29 cellular contexts compared by ENCODE assay signal in the genomic region with DNA sequence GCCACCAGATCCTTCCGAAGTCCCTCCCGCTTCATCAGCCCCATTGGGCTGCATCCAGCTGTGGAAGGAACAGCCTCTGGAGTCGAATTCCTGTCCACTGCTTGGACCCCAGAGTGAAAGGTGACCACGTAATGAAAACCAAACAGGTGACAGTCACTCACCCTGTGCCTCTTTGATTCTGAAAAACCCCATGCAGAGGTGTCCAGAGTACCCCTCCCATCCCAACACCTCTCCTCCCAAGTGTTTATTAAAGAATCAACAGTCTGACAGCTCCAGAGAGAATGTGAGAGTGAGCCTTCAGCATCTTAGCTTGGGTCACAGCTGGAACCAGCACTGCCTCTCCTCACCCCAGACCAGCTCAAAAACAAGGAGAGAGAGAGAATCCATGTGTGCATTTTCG.
"Had no signal": no experiment of that assay in that cellular context is flagged by ENCODE, and none has a peak within 500 bp of the region (broad histone marks: within the 10 kb centered on the region; RNA-seq: fewer than 3 reads in every experiment).

No MANE protein-coding gene starts in this region.

- H2AFZ ChIP-seq: parathyroid adenoma had no signal

- H3K27me3 ChIP-seq: ovary, right lobe of liver, sigmoid colon, stomach, thyroid gland, tibial nerve, upper lobe of left lung, vagina had no signal

- ATAC-seq: natural killer cell; psoas muscle; right cardiac atrium; right lobe of liver; stimulated activated effector memory CD8-positive, alpha-beta T cell treated with anti-CD3 and anti-CD28 coated beads, Interleukin-12 subunit alpha, Interleukin-12 subunit beta, amount 100 ng/mL, for 72 hours; stimulated activated naive B cell treated with anti-CD40 and anti-IgM and Interleukin-4, amounts not matched to agents 10 μg/mL and 1 μg/mL and 100 μg/mL, for 72 hours had no signal

- H3K9me3 Mint-ChIP-seq: stimulated activated effector memory CD8-positive, alpha-beta T cell treated with anti-CD3 and anti-CD28 coated beads, Interleukin-12 subunit alpha, Interleukin-12 subunit beta, amount 100 ng/mL, for 72 hours; stimulated activated naive CD8-positive, alpha-beta T cell treated with anti-CD3 and anti-CD28 coated beads, Interleukin-15, Interleukin-2, amounts not matched to agents 100 ng/mL and 50 ng/mL, for 24 hours had no signal

- DNase-seq: natural killer cell; nucleus accumbens; ovary; posterior cingulate gyrus; psoas muscle; right cardiac atrium; right lobe of liver; sigmoid colon; small intestine; stimulated activated CD4-positive, alpha-beta T cell treated with anti-CD3 and anti-CD28 coated beads, Interleukin-15, amount 100 ng/mL, for 24 hours; stimulated activated CD4-positive, alpha-beta T cell treated with anti-CD3 and anti-CD28 coated beads, Interleukin-2, amount 100 ng/mL, for 24 hours; stimulated activated CD4-positive, alpha-beta T cell treated with anti-CD3 and anti-CD28 coated beads, Interleukin-2, amount 100 ng/mL, for 48 hours; stimulated activated CD4-positive, alpha-beta T cell treated with anti-CD3 and anti-CD28 coated beads, Interleukin-4, amount 100 ng/mL, for 24 hours; stimulated activated naive B cell treated with anti-CD40 and anti-IgM and Interleukin-4, amounts not matched to agents 10 μg/mL and 1 μg/mL and 100 μg/mL, for 72 hours; stimulated activated naive CD4-positive, alpha-beta T cell treated with Interleukin-2 at 50 U/mL for 16 hours; stomach; thyroid gland; trophoblast cell had no signal

- H3K79me2 ChIP-seq: parathyroid adenoma had no signal

- H3K9ac ChIP-seq: parathyroid adenoma had no signal

- H3K4me3 Mint-ChIP-seq: natural killer cell; nephron; neural crest cell; stimulated activated effector memory CD8-positive, alpha-beta T cell treated with anti-CD3 and anti-CD28 coated beads, Interleukin-12 subunit alpha, Interleukin-12 subunit beta, amount 100 ng/mL, for 72 hours; stimulated activated naive B cell treated with anti-CD40 and anti-IgM and Interleukin-4, amounts not matched to agents 10 μg/mL and 1 μg/mL and 100 μg/mL, for 72 hours; stimulated activated naive CD8-positive, alpha-beta T cell treated with anti-CD3 and anti-CD28 coated beads, Interleukin-15, Interleukin-2, amounts not matched to agents 100 ng/mL and 50 ng/mL, for 24 hours had no signal

- H3K27ac ChIP-seq: neutrophil, ovary, parathyroid adenoma, psoas muscle, right lobe of liver, sigmoid colon, stomach, thoracic aorta, thyroid gland, tibial nerve, upper lobe of left lung, vagina had no signal

- H3K4me1 Mint-ChIP-seq: natural killer cell; nephron; neural crest cell; stimulated activated effector memory CD8-positive, alpha-beta T cell treated with anti-CD3 and anti-CD28 coated beads, Interleukin-12 subunit alpha, Interleukin-12 subunit beta, amount 100 ng/mL, for 72 hours; stimulated activated naive B cell treated with anti-CD40 and anti-IgM and Interleukin-4, amounts not matched to agents 10 μg/mL and 1 μg/mL and 100 μg/mL, for 72 hours had no signal

- H3K27ac Mint-ChIP-seq: natural killer cell; nephron; progenitor cell of endocrine pancreas; stimulated activated effector memory CD8-positive, alpha-beta T cell treated with anti-CD3 and anti-CD28 coated beads, Interleukin-12 subunit alpha, Interleukin-12 subunit beta, amount 100 ng/mL, for 72 hours; stimulated activated naive B cell treated with anti-CD40 and anti-IgM and Interleukin-4, amounts not matched to agents 10 μg/mL and 1 μg/mL and 100 μg/mL, for 72 hours; stimulated activated naive CD8-positive, alpha-beta T cell treated with anti-CD3 and anti-CD28 coated beads, Interleukin-15, Interleukin-2, amounts not matched to agents 100 ng/mL and 50 ng/mL, for 24 hours had no signal

- H3K36me3 Mint-ChIP-seq: natural killer cell; stimulated activated effector memory CD8-positive, alpha-beta T cell treated with anti-CD3 and anti-CD28 coated beads, Interleukin-12 subunit alpha, Interleukin-12 subunit beta, amount 100 ng/mL, for 72 hours; stimulated activated naive B cell treated with anti-CD40 and anti-IgM and Interleukin-4, amounts not matched to agents 10 μg/mL and 1 μg/mL and 100 μg/mL, for 72 hours had no signal

- H3K27me3 Mint-ChIP-seq: stimulated activated naive CD8-positive, alpha-beta T cell treated with anti-CD3 and anti-CD28 coated beads, Interleukin-15, Interleukin-2, amounts not matched to agents 100 ng/mL and 50 ng/mL, for 24 hours had no signal

- H3K4me1 ChIP-seq: parathyroid adenoma, psoas muscle, right lobe of liver, sigmoid colon, stomach, tibial nerve, upper lobe of left lung, vagina had no signal

- H3K9me3 ChIP-seq: neutrophil, ovary, right lobe of liver, stomach, thoracic aorta, thyroid gland, upper lobe of left lung, vagina had no signal
